Comparison of ENCODE assay signal across 10 cellular contexts in genomic region chr4:26342328-26343040, GRCh38. TPM values are rescaled to one million over a fixed set of nuclear protein-coding genes. Genes with fewer than 3 reads are reported as not detected.
A peak's percentile ranks its signal among the peaks of the same experiment; 100 is the strongest.
DNase-seq lines count a peak whose midpoint lies in the region; ATAC-seq and TF ChIP-seq lines count a peak whose summit lies in the region.
"Had no signal": no experiment of that assay in that cellular context is flagged by ENCODE, and none has a peak within 500 bp of the region (broad histone marks: within the 10 kb centered on the region; RNA-seq: fewer than 3 reads in every experiment).

No MANE protein-coding gene starts in this region.

- intact Hi-C loops in spleen (cut with DNase I; ENCODE audit: low total_unique reads) = no loop called here

- peak; percentile 88 for TF ChIP-seq EP300 in neural cell (conservative IDR thresholded peaks at IDR 0.05; ENCODE audit: poor library complexity, severe bottlenecking)

- peaks cover 5% of the 10 kb centered on the region for H3K36me3 ChIP-seq in MG63
- no peaks in the 10 kb centered on the region for H3K36me3 ChIP-seq in neural cell (ENCODE audit: insufficient read depth, low read length)
- H3K36me3 ChIP-seq in spleen = no peaks in the 10 kb centered on the region

- no peak for TF ChIP-seq RAD21 in neural cell (conservative IDR thresholded peaks at IDR 0.05)

- H3K9me2 ChIP-seq in neural cell (ENCODE audit: insufficient read depth, low read length) = no peaks in the 10 kb centered on the region

- no peak overlapping the region for H3K4me3 ChIP-seq in MG63
- peak overlapping the region; percentile 37 for H3K4me3 ChIP-seq in neural cell (ENCODE audit: low read length)
- H3K4me3 ChIP-seq in spleen = no peak overlapping the region

- H3K27ac ChIP-seq in neural cell (ENCODE audit: low read length) = peak overlapping the region; percentile 40
- H3K27ac ChIP-seq in spleen = no peak overlapping the region
- H3K27ac ChIP-seq: parathyroid adenoma had no signal

- H3K9ac ChIP-seq in neural cell (ENCODE audit: low read length) = no peak overlapping the region
- H3K9ac ChIP-seq: parathyroid adenoma had no signal

- H3K9me3 ChIP-seq in MG63 (no peaks in the 10 kb centered on the region), neural cell (ENCODE audit: low read length) (no peaks in the 10 kb centered on the region), spleen (no peaks in the 10 kb centered on the region)

- no peak for TF ChIP-seq POLR2A in spleen (IDR thresholded peaks at IDR 0.05)

- peak overlapping the region; percentile 50 for H3K4me2 ChIP-seq in neural cell (ENCODE audit: low read length)

- no peaks in the 10 kb centered on the region for H4K20me1 ChIP-seq in neural cell (ENCODE audit: insufficient read depth)

- no peaks in the 10 kb centered on the region for H3K27me3 ChIP-seq in MG63
- H3K27me3 ChIP-seq in neural cell (ENCODE audit: insufficient read depth, low read depth, low read length) = no peaks in the 10 kb centered on the region
- H3K27me3 ChIP-seq in spleen (replicated peaks in 1 of 7) = no peaks in the 10 kb centered on the region

- TF ChIP-seq CTCF in neural cell (IDR thresholded peaks at IDR 0.05; ENCODE audit: poor library complexity, severe bottlenecking) = no peak
- TF ChIP-seq CTCF in spleen (IDR thresholded peaks at IDR 0.05 in 8 of 11, conservative IDR thresholded peaks at IDR 0.05 in 3 of 11) = no peak

- peaks cover 7 to 90% (median 45%) of the 10 kb centered on the region in 6 donors for H3K4me1 ChIP-seq in spleen

- DNase-seq in Daoy (ENCODE audit: low read depth) = peak; percentile 87
- peak; percentile 25 for DNase-seq in MG63
- DNase-seq in dedifferentiated amniotic fluid mesenchymal stem cell (ENCODE audit: extremely low spot score) = peak; percentile 53
- DNase-seq in spleen = no peak
- no peak for DNase-seq in NCI-H446 treated with DMSO at 0.1 percent for 48 hours (lab: John Stamatoyannopoulos, UW)
- DNase-seq: cortex of kidney had no signal

- no peak overlapping the region for H2AFZ ChIP-seq in neural cell (ENCODE audit: low read depth, low read length)
- H2AFZ ChIP-seq: parathyroid adenoma had no signal

- ATAC-seq in HG02571 (IDR thresholded peaks at IDR 0.05; ENCODE audit: unreplicated experiment) (no peak), GM19023 (IDR thresholded peaks at IDR 0.05; ENCODE audit: unreplicated experiment) (no peak)

- H3K79me2 ChIP-seq in neural cell (replicated peaks; ENCODE audit: insufficient read depth, low read length) = peaks cover 59% of the 10 kb centered on the region

- H3F3A ChIP-seq in neural cell (ENCODE audit: insufficient read depth, low read length, poor library complexity, severe bottlenecking) = no peaks in the 10 kb centered on the region

- whole genome bisulfite sequencing in spleen, 5 donors = 50 to 65% (median 59%) methylated on average over 3 of the region's 3 CpGs

TF ChIP-seq in neural cell, 6 proteins besides CTCF, POLR2A, EP300 and RAD21:
- no peak for TF ChIP-seq SMC3 (conservative IDR thresholded peaks at IDR 0.05; ENCODE audit: poor library complexity)
- TF ChIP-seq EZH2 (IDR thresholded peaks at IDR 0.05; ENCODE audit: borderline replicate concordance, insufficient read depth, low read length, poor library complexity, severe bottlenecking) = no peak
- TF ChIP-seq POLR2AphosphoS5 (IDR thresholded peaks at IDR 0.05) = no peak
- no peak for TF ChIP-seq TAF1 (IDR thresholded peaks at IDR 0.05; ENCODE audit: low read depth)
- TF ChIP-seq MXI1 (conservative IDR thresholded peaks at IDR 0.05; ENCODE audit: poor library complexity, severe bottlenecking) = no peak
- no peak for TF ChIP-seq REST (IDR thresholded peaks at IDR 0.05; ENCODE audit: borderline replicate concordance)
TF ChIP-seq in neural cell: peak in this region for 0.

RNA-seq across cellular contexts. Expression of gene RBPJ, which starts 21.7 kb away (rescaled TPM):
- 33.9 and 78.3 TPM in 2 replicates for total RNA-seq in Daoy (2014; rRNA removed; shearing (Covaris generic))
- 50.7 and 59.4 TPM in 2 replicates for total RNA-seq in MG63 (2014; rRNA removed; shearing (Covaris generic); ENCODE audit: low replicate concordance)
- polyA plus RNA-seq in neural cell (89.8 and 98.8 TPM in 2 replicates), spleen (10 to 100 TPM; 18.4 to 28.7 (median 28.6) TPM)
- 127 and 139 TPM in 2 replicates for polyA minus RNA-seq in neural cell
- total RNA-seq in spleen = 10 to 100 TPM; 68.2 to 91.9 (median 81.6) TPM

Comparison
In these comparisons a context has a peak if more than half of its experiments do, and no peak if none do; other contexts are left out.
1. DNase-seq: peak in Daoy (single experiment), MG63 (single experiment) and dedifferentiated amniotic fluid mesenchymal stem cell (single experiment); none in spleen (single experiment) and NCI-H446 treated with DMSO at 0.1 percent for 48 hours (single experiment).